ENCODE assay signal across 8 cellular contexts in genomic region chr15:40806672-40807027, GRCh38. TPM values are rescaled to one million over a fixed set of nuclear protein-coding genes. Genes with fewer than 3 reads are reported as not detected.
DNase-seq lines count a peak whose midpoint lies in the region; ATAC-seq and TF ChIP-seq lines count a peak whose summit lies in the region.

No MANE protein-coding gene starts in this region.

- peak; percentile 0 to 1 for ATAC-seq in activated T-cell treated with anti-CD3 and anti-CD28 coated beads, Interleukin-2, amount 50 U/mL, for 4 hours
- no peak for ATAC-seq in right lobe of liver
- no peak for ATAC-seq in omental fat pad (ENCODE audit: low FRiP score)
- ATAC-seq in HG03196 (IDR thresholded peaks at IDR 0.05; ENCODE audit: unreplicated experiment) = no peak

- TF ChIP-seq POLR2A in adrenal gland (IDR thresholded peaks at IDR 0.05) (no peak), right lobe of liver (IDR thresholded peaks at IDR 0.05) (no peak), transverse colon (IDR thresholded peaks at IDR 0.05) (no peak)

- DNase-seq in activated T-cell treated with anti-CD3 and anti-CD28 coated beads, Interleukin-2, amount 50 U/mL, for 4 hours = no peak
- no peak for DNase-seq in activated T-cell treated with anti-CD3 and anti-CD28 coated beads for 4 hours
- DNase-seq in adrenal gland = no peak
- no peak for DNase-seq in right lobe of liver
- DNase-seq in transverse colon = no peak
- no peak for DNase-seq in epidermal melanocyte (ENCODE audit: insufficient read length, low spot score)
- DNase-seq in omental fat pad (ENCODE audit: low spot score) = no peak

- H3K36me3 ChIP-seq in adrenal gland (replicated peaks in 1 of 2) (peaks cover 0 to 12% of the 10 kb centered on the region in 2 donors), right lobe of liver (peaks cover 0 to 8% (median 0%) of the 10 kb centered on the region in 4 donors), transverse colon (no peaks in the 10 kb centered on the region)

- in situ Hi-C loops in transverse colon (cut with MboI; ENCODE audit: low pct_ligation_motif_present in 1 of 4, low pct_unique_long_range_greater_than_20kb in 1 of 4, low sequenced_read_pairs in 3 of 4) = no loop called here

- peak overlapping the region in 3 of 4 donors; percentile 49 to 94 (median 93) for H3K4me3 ChIP-seq in adrenal gland
- H3K4me3 ChIP-seq in right lobe of liver = peak overlapping the region; percentile 95 to 99 (median 98)
- peak overlapping the region; percentile 63 to 95 (median 92) for H3K4me3 ChIP-seq in transverse colon

- TF ChIP-seq CTCF in adrenal gland (IDR thresholded peaks at IDR 0.05) (no peak), right lobe of liver (IDR thresholded peaks at IDR 0.05) (no peak), transverse colon (IDR thresholded peaks at IDR 0.05) (no peak), omental fat pad (IDR thresholded peaks at IDR 0.05) (no peak)

- peaks cover 12% of the 10 kb centered on the region for H3K36me3 Mint-ChIP-seq in activated T-cell treated with anti-CD3 and anti-CD28 coated beads, Interleukin-2, amount 50 U/mL, for 4 hours (ENCODE audit: insufficient read depth)

- no peaks in the 10 kb centered on the region for H3K9me3 ChIP-seq in adrenal gland (replicated peaks in 1 of 3)
- no peaks in the 10 kb centered on the region for H3K9me3 ChIP-seq in right lobe of liver
- H3K9me3 ChIP-seq in transverse colon = no peaks in the 10 kb centered on the region

- TF ChIP-seq EP300 in transverse colon (IDR thresholded peaks at IDR 0.05; ENCODE audit: low read depth) = no peak

- H3K27ac ChIP-seq in adrenal gland (peak overlapping the region; percentile 79 to 97 (median 88)), right lobe of liver (peak overlapping the region; percentile 93 to 96 (median 95)), transverse colon (peak overlapping the region; percentile 96 to 99 (median 98))

- peak overlapping the region; percentile 98 for H3K4me3 Mint-ChIP-seq in activated T-cell treated with anti-CD3 and anti-CD28 coated beads, Interleukin-2, amount 50 U/mL, for 4 hours

- no peaks in the 10 kb centered on the region for H3K27me3 Mint-ChIP-seq in activated T-cell treated with anti-CD3 and anti-CD28 coated beads, Interleukin-2, amount 50 U/mL, for 4 hours (ENCODE audit: low read depth)

- intact Hi-C loops in adrenal gland (cut with DNase I) = no loop called here
- intact Hi-C loops in right lobe of liver (cut with DNase I) = no loop called here
- intact Hi-C loops in transverse colon (cut with DNase I; ENCODE audit: low total_unique reads) = loop anchor here (2.0 kb wide), 1 partner anchor 52 kb away; the partner anchor contains the start of gene RMDN3

- peaks cover 11 to 25% of the 10 kb centered on the region in 2 donors for H3K4me1 ChIP-seq in adrenal gland (replicated peaks in 1 of 2)
- peaks cover 0 to 39% (median 16%) of the 10 kb centered on the region in 4 donors for H3K4me1 ChIP-seq in right lobe of liver
- peaks cover 5 to 42% (median 21%) of the 10 kb centered on the region in 4 donors for H3K4me1 ChIP-seq in transverse colon

- WGBS in adrenal gland, 4 donors = 0 to 4% (median 2%) methylated on average over 2 of the region's 2 CpGs
- WGBS in right lobe of liver (ENCODE audit: insufficient coverage, low coverage, low lambda C conversion rate, missing lambda C conversion rate) = 0% methylated on average over 2 of the region's 2 CpGs
- 0% methylated on average over 2 of the region's 2 CpGs for WGBS in transverse colon (ENCODE audit: low coverage in 1 of 2), 2 donors

- H3K27me3 ChIP-seq in adrenal gland (no peaks in the 10 kb centered on the region), right lobe of liver (no peaks in the 10 kb centered on the region), transverse colon (no peaks in the 10 kb centered on the region)

- peaks cover 20% of the 10 kb centered on the region for H3K4me1 Mint-ChIP-seq in activated T-cell treated with anti-CD3 and anti-CD28 coated beads, Interleukin-2, amount 50 U/mL, for 4 hours (ENCODE audit: low read depth)

- no peaks in the 10 kb centered on the region for H3K9me3 Mint-ChIP-seq in activated T-cell treated with anti-CD3 and anti-CD28 coated beads, Interleukin-2, amount 50 U/mL, for 4 hours

RNA-seq across cellular contexts. Expression of gene ZFYVE19, which starts 0.2 kb away (rescaled TPM):
- 10 to 100 TPM; 19.5 to 23.5 (median 20.3) TPM for total RNA-seq in activated T-cell treated with anti-CD3 and anti-CD28 coated beads, Interleukin-2, amount 50 U/mL, for 4 hours
- 10 to 100 TPM; 11.0 to 35.1 (median 28.8) TPM for total RNA-seq in adrenal gland
- polyA plus RNA-seq in adrenal gland = 10 to 100 TPM; 12.0 to 25.3 (median 24.1) TPM
- 10 to 100 TPM; 11.5 to 49.3 (median 19.5) TPM for total RNA-seq in right lobe of liver
- total RNA-seq in transverse colon = 10 to 100 TPM; 61.2 to 91.6 (median 69.9) TPM
- 10 to 100 TPM; 13.5 to 29.5 (median 21.1) TPM for total RNA-seq in omental fat pad

RNA-seq across cellular contexts. Expression of gene DNAJC17, which starts 0.6 kb away (rescaled TPM):
- total RNA-seq in activated T-cell treated with anti-CD3 and anti-CD28 coated beads, Interleukin-2, amount 50 U/mL, for 4 hours = 10 to 100 TPM; 49.1 to 62.1 (median 49.9) TPM
- total RNA-seq in adrenal gland (10 to 100 TPM; 27.4 to 88.6 (median 39.4) TPM), right lobe of liver (10 to 100 TPM in 5 of 6 experiments, 1 to 10 TPM in 1; 7.8 to 23.7 (median 17.7) TPM), transverse colon (10 to 100 TPM in 3 of 4 donors, 1 to 10 TPM in 1; 6.0 to 56.9 (median 22.3) TPM), omental fat pad (10 to 100 TPM in 3 of 4 donors, 1 to 10 TPM in 1; 8.8 to 21.1 (median 17.1) TPM)
- polyA plus RNA-seq in adrenal gland = 100 to 1,000 TPM in 2 of 3 donors, 10 to 100 TPM in 1; 33.0 to 174 (median 170) TPM

RNA-seq across cellular contexts. Expression of gene PPP1R14D, which starts 21.9 kb away (rescaled TPM):
- not detected for total RNA-seq in activated T-cell treated with anti-CD3 and anti-CD28 coated beads, Interleukin-2, amount 50 U/mL, for 4 hours
- not detected for total RNA-seq in adrenal gland
- not detected for polyA plus RNA-seq in adrenal gland
- not detected for total RNA-seq in right lobe of liver
- total RNA-seq in transverse colon = 100 to 1,000 TPM in 3 of 4 donors, 10 to 100 TPM in 1; 19.5 to 256 (median 144) TPM
- total RNA-seq in omental fat pad = not detected

RNA-seq across cellular contexts. Expression of gene C15orf62, which starts 36.9 kb away (rescaled TPM):
- under 1 TPM; 0.24 to 0.53 (median 0.25) TPM for total RNA-seq in activated T-cell treated with anti-CD3 and anti-CD28 coated beads, Interleukin-2, amount 50 U/mL, for 4 hours
- total RNA-seq in adrenal gland (1 to 10 TPM in 1 of 8 donors, under 1 TPM in 3, not detected in 4; 0.25 to 1.1 (median 0.54) TPM), right lobe of liver (1 to 10 TPM in 2 of 6 experiments, under 1 TPM in 4; 0.51 to 1.6 (median 0.83) TPM), transverse colon (under 1 TPM in 2 of 4 donors, not detected in 2; 0.14 to 0.32 TPM), omental fat pad (1 to 10 TPM in 1 of 4 donors, under 1 TPM in 2, not detected in 1; 0.19 to 1.3 (median 0.50) TPM)
- under 1 TPM; 0.07 to 0.97 (median 0.27) TPM for polyA plus RNA-seq in adrenal gland

RNA-seq across cellular contexts. Expression of gene SPINT1, which starts 37.2 kb away (rescaled TPM):
- 10 to 100 TPM; 10.8 to 13.5 (median 12.2) TPM for total RNA-seq in activated T-cell treated with anti-CD3 and anti-CD28 coated beads, Interleukin-2, amount 50 U/mL, for 4 hours
- total RNA-seq in adrenal gland (1 to 10 TPM in 6 of 8 donors, under 1 TPM in 2; 0.67 to 5.1 (median 1.6) TPM), right lobe of liver (1 to 10 TPM; 1.1 to 7.9 (median 3.0) TPM), transverse colon (100 to 1,000 TPM; 285 to 729 (median 580) TPM), omental fat pad (10 to 100 TPM in 2 of 4 donors, 1 to 10 TPM in 1, under 1 TPM in 1; 0.95 to 16.2 (median 11.7) TPM)
- 1 to 10 TPM in 2 of 3 donors, under 1 TPM in 1; 0.46 to 1.3 (median 1.1) TPM for polyA plus RNA-seq in adrenal gland

Comparison
In these comparisons a context has a peak if more than half of its experiments do, and no peak if none do; other contexts are left out.
1. ATAC-seq: peak in activated T-cell treated with anti-CD3 and anti-CD28 coated beads, Interleukin-2, amount 50 U/mL, for 4 hours (2 of 2); none in right lobe of liver (0 of 4), omental fat pad (single experiment) and HG03196 (single experiment).
2. RNA of gene PPP1R14D, which starts 21.9 kb away (total RNA-seq): 19.5 to 256 TPM in transverse colon; not detected in activated T-cell treated with anti-CD3 and anti-CD28 coated beads, Interleukin-2, amount 50 U/mL, for 4 hours, not detected in adrenal gland, not detected in right lobe of liver and not detected in omental fat pad; every median in the first group is over 10 times any median in the second.
3. Peak in every context shown above with its lines, with median percentiles within 50 percentile points of each other: H3K27ac ChIP-seq and H3K4me3 ChIP-seq.